Comparison of ENCODE assay signal across 21 cellular contexts in the genomic region with DNA sequence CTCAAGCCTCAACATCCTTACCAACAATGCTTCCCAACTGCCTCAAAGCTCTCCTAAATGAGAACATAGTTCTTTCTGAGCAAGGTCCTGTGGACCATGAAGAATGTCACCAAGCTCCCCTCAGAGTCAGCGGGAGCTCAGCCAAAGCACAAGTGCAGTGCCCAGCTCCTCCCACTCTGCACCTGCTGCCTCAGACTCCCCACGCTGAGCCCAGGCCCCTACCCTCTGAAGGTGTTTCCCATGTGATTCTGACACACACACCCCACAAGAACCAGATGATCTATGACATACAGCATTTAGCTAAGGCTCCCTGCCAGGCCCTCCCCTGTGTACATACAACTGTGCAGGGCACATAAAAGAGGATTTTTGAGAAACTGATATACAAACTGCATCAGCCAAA. TPM values are rescaled to one million over a fixed set of nuclear protein-coding genes. Genes with fewer than 3 reads are reported as not detected.
DNase-seq lines count a peak whose midpoint lies in the region; ATAC-seq, FAIRE-seq and TF ChIP-seq lines count a peak whose summit lies in the region.
"Had no signal": no experiment of that assay in that cellular context is flagged by ENCODE, and none has a peak within 500 bp of the region (broad histone marks: within the 10 kb centered on the region; RNA-seq: fewer than 3 reads in every experiment).

No MANE protein-coding gene starts in this region.

- ATAC-seq in heart right ventricle = peak in 6 of 8 donors; percentile 34 to 58 (median 46)
- no peak for ATAC-seq in stimulated activated memory B cell treated with anti-CD40 and anti-IgM and Interleukin-4, amounts not matched to agents 10 μg/mL and 1 μg/mL and 100 μg/mL, for 72 hours

- no peak for FAIRE-seq in kidney (lab: Jason Lieb, UNC)
- FAIRE-seq: colon had no signal

- peaks cover 6% of the 10 kb centered on the region for H3K79me2 ChIP-seq in hepatocyte

- DNase-seq in heart right ventricle (no peak), right atrium auricular region (ENCODE audit: low spot score) (no peak), NCI-H69 (lab: John Stamatoyannopoulos, UW) (peak; percentile 1), kidney (peak; percentile 71), hepatocyte (ENCODE audit: low spot score) (no peak), hypothalamus (lab: John Stamatoyannopoulos, UW) (no peak), NOMO-1 treated with dmso at 0.1 percent for 144 hours (lab: John Stamatoyannopoulos, UW; ENCODE audit: unreplicated experiment) (no peak)
- DNase-seq: effector CD4-positive, alpha-beta T cell; NCI-H2171; T-helper 9 cell had no signal

- H3K27ac ChIP-seq in heart right ventricle = no peak overlapping the region
- H3K27ac ChIP-seq in right atrium auricular region = no peak overlapping the region
- peak overlapping the region; percentile 13 to 64 for H3K27ac ChIP-seq in kidney (ENCODE audit: low read depth in 2 of 2, low read length in 2 of 2)
- no peak overlapping the region for H3K27ac ChIP-seq in hepatocyte
- H3K27ac ChIP-seq: brain microvascular endothelial cell, SJCRH30 had no signal

- no peaks in the 10 kb centered on the region for H3K27me3 ChIP-seq in heart right ventricle
- H3K27me3 ChIP-seq in right atrium auricular region = no peaks in the 10 kb centered on the region
- no peaks in the 10 kb centered on the region for H3K27me3 ChIP-seq in hepatocyte
- H3K27me3 ChIP-seq: BE2C, brain microvascular endothelial cell, SJCRH30 had no signal

- H3K27ac Mint-ChIP-seq in stimulated activated memory B cell treated with anti-CD40 and anti-IgM and Interleukin-4, amounts not matched to agents 10 μg/mL and 1 μg/mL and 100 μg/mL, for 72 hours = peak overlapping the region; percentile 35
- H3K27ac Mint-ChIP-seq: activated CD8-positive, alpha-beta T cell treated with anti-CD3 and anti-CD28 coated beads for 36 hours; activated naive CD4-positive, alpha-beta T cell treated with anti-CD3 and anti-CD28 coated beads for 36 hours; stimulated activated naive B cell treated with anti-CD40 and anti-IgM and Interleukin-4, amounts not matched to agents 10 μg/mL and 1 μg/mL and 100 μg/mL, for 72 hours; type B pancreatic cell had no signal

- no peaks in the 10 kb centered on the region for H3K27me3 Mint-ChIP-seq in stimulated activated memory B cell treated with anti-CD40 and anti-IgM and Interleukin-4, amounts not matched to agents 10 μg/mL and 1 μg/mL and 100 μg/mL, for 72 hours
- H3K27me3 Mint-ChIP-seq: activated CD8-positive, alpha-beta T cell treated with anti-CD3 and anti-CD28 coated beads for 36 hours; stimulated activated naive B cell treated with anti-CD40 and anti-IgM and Interleukin-4, amounts not matched to agents 10 μg/mL and 1 μg/mL and 100 μg/mL, for 72 hours; type B pancreatic cell had no signal

- peaks cover 14% of the 10 kb centered on the region for H4K20me1 ChIP-seq in hepatocyte (ENCODE audit: insufficient read depth, poor library complexity, severe bottlenecking)

- H3K9me3 ChIP-seq in heart right ventricle (no peaks in the 10 kb centered on the region), right atrium auricular region (no peaks in the 10 kb centered on the region), kidney (ENCODE audit: control insufficient read depth in 1 of 2, low read length in 2 of 2) (no peaks in the 10 kb centered on the region), hepatocyte (ENCODE audit: low read depth) (no peaks in the 10 kb centered on the region)
- H3K9me3 ChIP-seq: BE2C, HAP-1, SJCRH30 had no signal

- H3K36me3 ChIP-seq in heart right ventricle = peaks cover 0 to 92% (median 4%) of the 10 kb centered on the region in 9 donors
- peaks cover 23% of the 10 kb centered on the region for H3K36me3 ChIP-seq in right atrium auricular region
- peaks cover 15 to 18% of the 10 kb centered on the region in 2 donors for H3K36me3 ChIP-seq in kidney (ENCODE audit: control insufficient read depth in 1 of 2, insufficient read depth in 2 of 2, low read length in 2 of 2)
- no peaks in the 10 kb centered on the region for H3K36me3 ChIP-seq in hepatocyte (replicated peaks; ENCODE audit: insufficient read depth, low read depth)
- H3K36me3 ChIP-seq: HAP-1, SJCRH30 had no signal

- intact Hi-C loops in heart right ventricle (cut with DNase I) = loop anchor here in 9 of 10 donors (2.0 to 10.0 kb wide), 11 partner anchors 112 to 865 kb away; no protein-coding TSS in a partner anchor
- intact Hi-C loops in kidney (cut with DNase I) = no loop called here

- H3K4me1 ChIP-seq in heart right ventricle (peaks cover 0 to 32% (median 18%) of the 10 kb centered on the region in 9 donors), right atrium auricular region (peaks cover 0 to 25% of the 10 kb centered on the region in 2 donors), kidney (ENCODE audit: control insufficient read depth in 1 of 2, insufficient read depth in 1 of 2, low read depth in 1 of 2, low read length in 2 of 2) (peaks cover 11 to 24% of the 10 kb centered on the region in 2 donors), hepatocyte (ENCODE audit: insufficient read depth) (no peaks in the 10 kb centered on the region)
- H3K4me1 ChIP-seq: BE2C, SJCRH30 had no signal

- H3K4me2 ChIP-seq in hepatocyte = no peak overlapping the region

- peaks cover 68% of the 10 kb centered on the region for H3K36me3 Mint-ChIP-seq in stimulated activated memory B cell treated with anti-CD40 and anti-IgM and Interleukin-4, amounts not matched to agents 10 μg/mL and 1 μg/mL and 100 μg/mL, for 72 hours

- H3K4me3 Mint-ChIP-seq in stimulated activated memory B cell treated with anti-CD40 and anti-IgM and Interleukin-4, amounts not matched to agents 10 μg/mL and 1 μg/mL and 100 μg/mL, for 72 hours = no peak overlapping the region
- H3K4me3 Mint-ChIP-seq: activated CD8-positive, alpha-beta T cell treated with anti-CD3 and anti-CD28 coated beads for 36 hours; activated naive CD4-positive, alpha-beta T cell treated with anti-CD3 and anti-CD28 coated beads for 36 hours; CD8-positive, alpha-beta memory T cell; stimulated activated naive B cell treated with anti-CD40 and anti-IgM and Interleukin-4, amounts not matched to agents 10 μg/mL and 1 μg/mL and 100 μg/mL, for 72 hours had no signal

- H2AFZ ChIP-seq in hepatocyte = no peak overlapping the region

- no peaks in the 10 kb centered on the region for H3K9me2 ChIP-seq in hepatocyte (replicated peaks; ENCODE audit: insufficient read depth)

- WGBS in heart right ventricle, 2 donors = 45 to 50% methylated on average over 2 of the region's 2 CpGs
- WGBS in hepatocyte (ENCODE audit: low lambda C conversion rate, missing lambda C conversion rate) = 90% methylated on average over 2 of the region's 2 CpGs

- H3K4me1 Mint-ChIP-seq in stimulated activated memory B cell treated with anti-CD40 and anti-IgM and Interleukin-4, amounts not matched to agents 10 μg/mL and 1 μg/mL and 100 μg/mL, for 72 hours = peaks cover 18% of the 10 kb centered on the region

- H3K9ac ChIP-seq in kidney (ENCODE audit: low read length in 2 of 2) = no peak overlapping the region

- H3K4me3 ChIP-seq in heart right ventricle (no peak overlapping the region), right atrium auricular region (no peak overlapping the region), kidney (ENCODE audit: low read length in 2 of 2) (no peak overlapping the region), hepatocyte (no peak overlapping the region)
- H3K4me3 ChIP-seq: HAP-1, SJCRH30 had no signal

- no peaks in the 10 kb centered on the region for H3K9me3 Mint-ChIP-seq in stimulated activated memory B cell treated with anti-CD40 and anti-IgM and Interleukin-4, amounts not matched to agents 10 μg/mL and 1 μg/mL and 100 μg/mL, for 72 hours
- H3K9me3 Mint-ChIP-seq: activated CD8-positive, alpha-beta T cell treated with anti-CD3 and anti-CD28 coated beads for 36 hours; activated naive CD4-positive, alpha-beta T cell treated with anti-CD3 and anti-CD28 coated beads for 36 hours; CD8-positive, alpha-beta memory T cell; stimulated activated naive B cell treated with anti-CD40 and anti-IgM and Interleukin-4, amounts not matched to agents 10 μg/mL and 1 μg/mL and 100 μg/mL, for 72 hours; type B pancreatic cell had no signal

- no peak for TF ChIP-seq CTCF in heart right ventricle (IDR thresholded peaks at IDR 0.05)
- TF ChIP-seq CTCF in right atrium auricular region (IDR thresholded peaks at IDR 0.05) = no peak
- no peak for TF ChIP-seq CTCF in kidney (IDR thresholded peaks at IDR 0.05; ENCODE audit: borderline replicate concordance, extremely low read depth, insufficient read depth)
- TF ChIP-seq CTCF in hepatocyte (IDR thresholded peaks at IDR 0.05; ENCODE audit: poor library complexity) = no peak

RNA-seq across cellular contexts. Expression of a gene that starts 19.2 kb away (rescaled TPM):
- total RNA-seq in heart right ventricle (10 to 100 TPM; 12.8 to 32.4 (median 22.6) TPM), right atrium auricular region (10 to 100 TPM; 11.5 to 12.0 TPM), kidney (33.2 TPM), hepatocyte (15.6 and 16.5 TPM in 2 replicates)
- polyA plus RNA-seq in heart right ventricle (1 to 10 TPM; 1.9 to 4.8 TPM), kidney (ENCODE audit: insufficient read depth, low read depth, low replicate concordance) (5.0 TPM), hepatocyte (6.9 and 7.3 TPM in 2 replicates)

Comparison
In these comparisons a context has a peak if more than half of its experiments do, and no peak if none do; other contexts are left out.
1. DNase-seq: peak in NCI-H69 (single experiment) and kidney (single experiment); none in heart right ventricle (0 of 2), right atrium auricular region (single experiment), hepatocyte (single experiment), hypothalamus (0 of 51) and NOMO-1 treated with dmso at 0.1 percent for 144 hours (single experiment).
2. H3K27ac ChIP-seq: peak in kidney (2 of 2); none in heart right ventricle (0 of 10), right atrium auricular region (0 of 2) and hepatocyte (single experiment).